Comparison of ENCODE assay signal across 13 cellular contexts in genomic region chr3:175605851-175606250, GRCh38.
"Had no signal": no experiment of that assay in that cellular context is flagged by ENCODE, and none has a peak within 500 bp of the region (broad histone marks: within the 10 kb centered on the region; RNA-seq: fewer than 3 reads in every experiment).

No MANE protein-coding gene starts in this region.

- H3K4me1 Mint-ChIP-seq: activated naive CD8-positive, alpha-beta T cell treated with anti-CD3 and anti-CD28 coated beads for 36 hours had no signal

- H3K4me3 Mint-ChIP-seq: activated naive CD8-positive, alpha-beta T cell treated with anti-CD3 and anti-CD28 coated beads for 36 hours; activated T-helper 1 cell treated with anti-CD3 and anti-CD28 coated beads, Interleukin-12 subunit alpha, Interleukin-12 subunit beta, Interleukin-2, Interleukin-4 antibody, amounts not matched to agents 30 ng/mL and 10 ng/mL and 1 ng/mL, durations not matched to agents 14 hours and 24 hours and 36 hours; effector memory CD8-positive, alpha-beta T cell had no signal

- H3K4me3 ChIP-seq: ovary, skin epidermis, suprapubic skin, upper lobe of left lung had no signal

- H3K36me3 ChIP-seq: ovary, suprapubic skin, upper lobe of left lung had no signal

- H3K4me1 ChIP-seq: suprapubic skin, upper lobe of left lung had no signal

- DNase-seq: activated CD4-positive, CD25-positive, alpha-beta regulatory T cell treated with anti-CD3 and anti-CD28 coated beads, Interleukin-2, amount 50 U/mL, for 72 hours; activated naive CD8-positive, alpha-beta T cell treated with anti-CD3 and anti-CD28 coated beads for 36 hours; effector memory CD8-positive, alpha-beta T cell; hippocampal formation; kidney glomerular epithelial cell; ovary; stimulated activated CD4-positive, alpha-beta T cell treated with anti-CD3 and anti-CD28 coated beads, Interleukin-15, amount 100 ng/mL, for 24 hours; stimulated activated CD4-positive, alpha-beta T cell treated with anti-CD3 and anti-CD28 coated beads, Interleukin-4, amount 100 ng/mL, for 24 hours; stimulated activated naive CD4-positive, alpha-beta T cell treated with Interleukin-2 at 50 U/mL for 16 hours; upper lobe of left lung had no signal

- H3K36me3 Mint-ChIP-seq: activated naive CD8-positive, alpha-beta T cell treated with anti-CD3 and anti-CD28 coated beads for 36 hours had no signal

- H3K9me3 Mint-ChIP-seq: activated T-helper 1 cell treated with anti-CD3 and anti-CD28 coated beads, Interleukin-12 subunit alpha, Interleukin-12 subunit beta, Interleukin-2, Interleukin-4 antibody, amounts not matched to agents 30 ng/mL and 10 ng/mL and 1 ng/mL, durations not matched to agents 14 hours and 24 hours and 36 hours had no signal

- H3K27me3 Mint-ChIP-seq: activated naive CD8-positive, alpha-beta T cell treated with anti-CD3 and anti-CD28 coated beads for 36 hours; effector memory CD8-positive, alpha-beta T cell had no signal

- H3K27ac Mint-ChIP-seq: activated naive CD8-positive, alpha-beta T cell treated with anti-CD3 and anti-CD28 coated beads for 36 hours; activated T-helper 1 cell treated with anti-CD3 and anti-CD28 coated beads, Interleukin-12 subunit alpha, Interleukin-12 subunit beta, Interleukin-2, Interleukin-4 antibody, amounts not matched to agents 30 ng/mL and 10 ng/mL and 1 ng/mL, durations not matched to agents 14 hours and 24 hours and 36 hours; effector memory CD8-positive, alpha-beta T cell had no signal

- H3K27ac ChIP-seq: ovary, skin epidermis, suprapubic skin, upper lobe of left lung had no signal

- H3K9me3 ChIP-seq: ovary, suprapubic skin, upper lobe of left lung had no signal

- H3K27me3 ChIP-seq: ovary, suprapubic skin, upper lobe of left lung had no signal
